In the genomic region with DNA sequence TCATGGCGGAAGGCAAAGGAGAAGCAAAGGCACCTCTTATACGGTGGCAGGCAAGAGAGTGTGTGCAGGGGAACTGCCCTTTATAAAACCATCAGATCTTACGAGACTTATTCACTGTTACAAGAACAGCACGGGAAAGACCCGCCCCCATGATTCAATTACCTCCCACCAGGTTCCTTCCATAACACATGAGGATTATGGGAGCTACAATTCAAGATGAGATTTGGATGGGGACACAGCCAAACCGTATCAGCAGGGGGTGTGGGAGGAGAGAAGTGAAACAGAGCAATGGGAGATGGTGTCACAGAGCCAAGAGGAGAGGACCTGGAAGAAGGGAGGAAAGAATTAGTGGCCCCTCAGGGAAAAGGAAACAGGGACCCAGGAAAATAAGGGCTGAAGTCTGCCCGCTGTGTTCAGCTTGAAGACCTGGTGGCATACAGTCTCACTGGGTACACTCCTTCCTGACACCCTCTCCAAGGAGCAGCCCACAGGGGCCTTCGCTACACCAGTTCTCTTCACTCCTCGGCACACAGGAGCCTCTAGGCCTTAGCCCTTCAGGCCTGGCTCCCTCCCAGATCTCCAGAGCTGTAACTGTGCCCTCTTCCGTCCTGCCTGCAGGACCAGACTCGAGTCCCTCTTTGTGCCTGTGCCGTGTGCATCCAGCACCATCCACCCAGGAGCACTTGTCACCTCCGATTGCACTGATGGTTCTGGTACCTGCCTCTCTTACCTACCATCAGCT, we compare ENCODE assay signal across 15 cellular contexts.
"Had no signal": no experiment of that assay in that cellular context is flagged by ENCODE, and none has a peak within 500 bp of the region (broad histone marks: within the 10 kb centered on the region; RNA-seq: fewer than 3 reads in every experiment).

No MANE protein-coding gene starts in this region.

- H3K36me3 ChIP-seq: gastrocnemius medialis, heart left ventricle, left lung, upper lobe of left lung had no signal

- H3K9me3 ChIP-seq: gastrocnemius medialis, left lung, upper lobe of left lung had no signal

- H3K27me3 ChIP-seq: gastrocnemius medialis, heart left ventricle, left lung, upper lobe of left lung had no signal

- H3K27ac ChIP-seq: gastrocnemius medialis, heart left ventricle, left lung, upper lobe of left lung, VCaP had no signal

- H3K4me3 ChIP-seq: gastrocnemius medialis, heart left ventricle, left lung, upper lobe of left lung had no signal

- H3K4me1 ChIP-seq: gastrocnemius medialis, heart left ventricle, left lung, upper lobe of left lung had no signal

- ATAC-seq: gastrocnemius medialis; heart left ventricle; left lung; right cardiac atrium; SK-N-SH treated with all-trans-retinoic acid at 6 μM for 48 hours; stimulated activated naive CD8-positive, alpha-beta T cell treated with anti-CD3 and anti-CD28 coated beads, Interleukin-15, amount 100 ng/mL, for 72 hours had no signal

- DNase-seq: activated CD4-positive, CD25-positive, alpha-beta regulatory T cell treated with anti-CD3 and anti-CD28 coated beads, Interleukin-2, amount 50 U/mL, for 72 hours; activated naive CD4-positive, alpha-beta T cell treated with anti-CD3 and anti-CD28 coated beads, Interleukin-2, amount 50 U/mL, for 16 hours; cerebellar nuclear complex; cortex of kidney; gastrocnemius medialis; left lung; mammary epithelial cell; right cardiac atrium; stimulated activated naive CD8-positive, alpha-beta T cell treated with anti-CD3 and anti-CD28 coated beads, Interleukin-15, amount 100 ng/mL, for 72 hours; T-helper 1 cell; T1000; upper lobe of left lung had no signal
